In genomic region chr19:48741222-48741999, GRCh38 we compare ENCODE assay signal across 1 cellular context.
TF ChIP-seq lines count a peak whose summit lies in the region.

No MANE protein-coding gene starts in this region.

TF ChIP-seq in SK-N-SH treated with all-trans-retinoic acid at 6 μM for 48 hours, 23 proteins besides CTCF, POLR2A, EP300 and RAD21 (continued from another document):
- TF ChIP-seq POU6F1 (CRISPR knock-in tag; IDR thresholded peaks at IDR 0.05; ENCODE audit: borderline replicate concordance, low read depth) (no peak), RARB (CRISPR knock-in tag; IDR thresholded peaks at IDR 0.05) (no peak)
